ENCODE assay signal across 21 cellular contexts in genomic region chr12:44817687-44818086, GRCh38. TPM values are rescaled to one million over a fixed set of nuclear protein-coding genes. Genes with fewer than 3 reads are reported as not detected.
DNase-seq lines count a peak whose midpoint lies in the region; ATAC-seq and TF ChIP-seq lines count a peak whose summit lies in the region.
"Had no signal": no experiment of that assay in that cellular context is flagged by ENCODE, and none has a peak within 500 bp of the region (broad histone marks: within the 10 kb centered on the region; RNA-seq: fewer than 3 reads in every experiment).

No MANE protein-coding gene starts in this region.

- no peaks in the 10 kb centered on the region for H3K9me3 Mint-ChIP-seq in GM23338
- no peaks in the 10 kb centered on the region for H3K9me3 Mint-ChIP-seq in activated CD8-positive, alpha-beta T cell treated with anti-CD3 and anti-CD28 coated beads for 36 hours
- no peaks in the 10 kb centered on the region for H3K9me3 Mint-ChIP-seq in naive thymus-derived CD8-positive, alpha-beta T cell
- H3K9me3 Mint-ChIP-seq: T-helper 1 cell treated with Interleukin-12 subunit alpha and Interleukin-12 subunit beta and Interleukin-4 antibody, amounts not matched to agents 30 μg/mL and 1 μg/mL, for 36 hours had no signal

- POLR2A ChIA-PET in activated CD8-positive, alpha-beta T cell treated with anti-CD3 and anti-CD28 coated beads for 36 hours (lab: Charles Lee) = no interaction called here
- POLR2A ChIA-PET in naive thymus-derived CD8-positive, alpha-beta T cell (lab: Charles Lee) = interaction anchor here (2.5 to 6.6 kb wide), 2 partner anchors 30 to 56 kb away, joined by 11 to 34 read pairs; partner anchors contain the start of gene NELL2

- H3K4me2 ChIP-seq in GM23338 = no peak overlapping the region
- H3K4me2 ChIP-seq: PC-9 had no signal

- no peaks in the 10 kb centered on the region for H3K9me2 ChIP-seq in GM23338 (ENCODE audit: insufficient read depth)

- H3K27me3 ChIP-seq in GM23338 (ENCODE audit: insufficient read depth) = no peaks in the 10 kb centered on the region
- H3K27me3 ChIP-seq: cardiac muscle cell, SJCRH30 had no signal

- no peaks in the 10 kb centered on the region for H3K36me3 Mint-ChIP-seq in GM23338 (ENCODE audit: low read depth)
- peaks cover 36% of the 10 kb centered on the region for H3K36me3 Mint-ChIP-seq in activated CD8-positive, alpha-beta T cell treated with anti-CD3 and anti-CD28 coated beads for 36 hours (ENCODE audit: low read depth)
- peaks cover 12 to 27% (median 23%) of the 10 kb centered on the region in 3 donors for H3K36me3 Mint-ChIP-seq in naive thymus-derived CD8-positive, alpha-beta T cell

- no peak overlapping the region for H3K4me3 Mint-ChIP-seq in GM23338
- no peak overlapping the region for H3K4me3 Mint-ChIP-seq in activated CD8-positive, alpha-beta T cell treated with anti-CD3 and anti-CD28 coated beads for 36 hours
- H3K4me3 Mint-ChIP-seq in naive thymus-derived CD8-positive, alpha-beta T cell = peak overlapping the region in 9 of 10 donors; percentile 13 to 72 (median 52)
- H3K4me3 Mint-ChIP-seq: T-helper 1 cell treated with Interleukin-12 subunit alpha and Interleukin-12 subunit beta and Interleukin-4 antibody, amounts not matched to agents 30 μg/mL and 1 μg/mL, for 36 hours had no signal

- TF ChIP-seq CTCF in GM23338 (conservative IDR thresholded peaks at IDR 0.05; ENCODE audit: low read depth in 2 of 2) = no peak
- no peak for TF ChIP-seq CTCF in activated CD8-positive, alpha-beta T cell treated with anti-CD3 and anti-CD28 coated beads for 36 hours (IDR thresholded peaks at IDR 0.05)

- H3F3A ChIP-seq in GM23338 (replicated peaks; ENCODE audit: low read depth) = no peaks in the 10 kb centered on the region

- no peaks in the 10 kb centered on the region for H3K27me3 Mint-ChIP-seq in GM23338 (ENCODE audit: insufficient read depth, low read depth, poor library complexity)
- no peaks in the 10 kb centered on the region for H3K27me3 Mint-ChIP-seq in activated CD8-positive, alpha-beta T cell treated with anti-CD3 and anti-CD28 coated beads for 36 hours
- H3K27me3 Mint-ChIP-seq in naive thymus-derived CD8-positive, alpha-beta T cell = no peaks in the 10 kb centered on the region

- intact Hi-C loops in activated CD8-positive, alpha-beta T cell treated with anti-CD3 and anti-CD28 coated beads for 36 hours (cut with micrococcal nuclease) = no loop called here

- 0 out of 2 replicates have a peak overlapping the region, but pooled peaks have one; percentile 46 for H3K27ac ChIP-seq in GM23338 (ENCODE audit: low read depth)
- H3K27ac ChIP-seq: cardiac muscle cell, PC-9, SJCRH30, skin epidermis had no signal

- ATAC-seq in GM18858 (IDR thresholded peaks at IDR 0.05; ENCODE audit: unreplicated experiment) = peak; percentile 54
- ATAC-seq in GM23338 = no peak; the same call in 1 of the 3 replicates
- peak; percentile 40 for ATAC-seq in activated CD8-positive, alpha-beta T cell treated with anti-CD3 and anti-CD28 coated beads for 36 hours
- peak in 1 of 2 donors; percentile 73 for ATAC-seq in naive thymus-derived CD8-positive, alpha-beta T cell
- ATAC-seq in HG03135 (IDR thresholded peaks at IDR 0.05; ENCODE audit: unreplicated experiment) = no peak

- no peaks in the 10 kb centered on the region; the same call in 1 of the 2 replicates for H3K36me3 ChIP-seq in GM23338 (ENCODE audit: insufficient read depth)
- H3K36me3 ChIP-seq: cardiac muscle cell, SJCRH30 had no signal

- H3K4me1 ChIP-seq in GM23338 (ENCODE audit: insufficient read depth) = no peaks in the 10 kb centered on the region; the same call in 1 of the 2 replicates
- H3K4me1 ChIP-seq: SJCRH30 had no signal

- H3K4me1 Mint-ChIP-seq in GM23338 = peaks cover 10% of the 10 kb centered on the region
- peaks cover 67% of the 10 kb centered on the region for H3K4me1 Mint-ChIP-seq in activated CD8-positive, alpha-beta T cell treated with anti-CD3 and anti-CD28 coated beads for 36 hours (ENCODE audit: low read depth)
- peaks cover 41 to 84% (median 78%) of the 10 kb centered on the region in 4 donors for H3K4me1 Mint-ChIP-seq in naive thymus-derived CD8-positive, alpha-beta T cell

- no peak overlapping the region for H2AFZ ChIP-seq in GM23338
- H2AFZ ChIP-seq: PC-9 had no signal

- CTCF ChIA-PET in activated CD8-positive, alpha-beta T cell treated with anti-CD3 and anti-CD28 coated beads for 36 hours (lab: Charles Lee) = interaction anchor here (1.0 kb wide), 1 partner anchor 61 kb away, joined by 3 read pairs; no protein-coding TSS in a partner anchor

- no peak overlapping the region for H3K4me3 ChIP-seq in GM23338
- H3K4me3 ChIP-seq: cardiac muscle cell, PC-9, SJCRH30, skin epidermis had no signal

- H3K79me2 ChIP-seq in GM23338 (replicated peaks; ENCODE audit: insufficient read depth) = peaks cover 6% of the 10 kb centered on the region; the same call in 1 of the 2 replicates

- no peaks in the 10 kb centered on the region for H4K20me1 ChIP-seq in GM23338 (replicated peaks; ENCODE audit: insufficient read depth)

- no peak overlapping the region for H3K27ac Mint-ChIP-seq in GM23338
- peak overlapping the region; percentile 51 for H3K27ac Mint-ChIP-seq in activated CD8-positive, alpha-beta T cell treated with anti-CD3 and anti-CD28 coated beads for 36 hours
- peak overlapping the region; percentile 69 to 94 (median 90) for H3K27ac Mint-ChIP-seq in naive thymus-derived CD8-positive, alpha-beta T cell
- H3K27ac Mint-ChIP-seq: T-helper 1 cell treated with Interleukin-12 subunit alpha and Interleukin-12 subunit beta and Interleukin-4 antibody, amounts not matched to agents 30 μg/mL and 1 μg/mL, for 36 hours had no signal

- DNase-seq in GM23338 (ENCODE audit: low spot score) = no peak
- DNase-seq in activated CD8-positive, alpha-beta T cell treated with anti-CD3 and anti-CD28 coated beads for 36 hours = peak; percentile 50
- no peak for DNase-seq in naive thymus-derived CD8-positive, alpha-beta T cell
- no peak for DNase-seq in SW 1271 (lab: John Stamatoyannopoulos, UW)
- no peak for DNase-seq in HuH-7 (ENCODE audit: low spot score)
- DNase-seq: activated CD4-positive, alpha-beta T cell treated with anti-CD3 and anti-CD28 coated beads for 4 hours; activated CD8-positive, alpha-beta memory T cell treated with anti-CD3 and anti-CD28 coated beads, Interleukin-2, amount 50 U/mL, for 48 hours; anterior cingulate cortex; DMS79; kidney glomerular epithelial cell; mammary epithelial cell; NCI-H1048; NCI-H2029; PC-9; stimulated activated CD4-positive, alpha-beta T cell treated with anti-CD3 and anti-CD28 coated beads, Interleukin-1b, Interleukin-23, amount 100 ng/mL, for 48 hours had no signal

TF ChIP-seq in GM23338, 12 proteins besides CTCF, POLR2A, EP300 and RAD21 (continues in another document):
- TF ChIP-seq STAT1 (IDR thresholded peaks at IDR 0.05; ENCODE audit: unreplicated experiment) (no peak), NANOG (IDR thresholded peaks at IDR 0.05; ENCODE audit: borderline replicate concordance) (no peak)

RNA-seq across cellular contexts. Expression of gene NELL2, which starts 58.4 kb away (rescaled TPM):
- total RNA-seq in GM23338 (2014; rRNA removed; shearing (Covaris generic)) = 99.5 and 103 TPM in 2 replicates
- 23.3 and 25.1 TPM in 2 replicates for polyA plus RNA-seq in GM23338 (2016; fragmentation: Nextera tagmentation; extraction: Ambion mirVana)
- 100 to 1,000 TPM in 1 of 2 experiments, 10 to 100 TPM in 1; 99.7 to 106 TPM for total RNA-seq in activated CD8-positive, alpha-beta T cell treated with anti-CD3 and anti-CD28 coated beads for 36 hours
- total RNA-seq in naive thymus-derived CD8-positive, alpha-beta T cell = 100 to 1,000 TPM; 626 to 633 TPM
- 100 to 1,000 TPM; 320 to 498 (median 397) TPM for polyA plus RNA-seq in naive thymus-derived CD8-positive, alpha-beta T cell

Comparison
In these comparisons a context has a peak if more than half of its experiments do, and no peak if none do; other contexts are left out.
1. ATAC-seq: peak in GM18858 (single experiment) and activated CD8-positive, alpha-beta T cell treated with anti-CD3 and anti-CD28 coated beads for 36 hours (single experiment); none in GM23338 (single experiment) and HG03135 (single experiment).
2. H3K4me3 Mint-ChIP-seq: peak in naive thymus-derived CD8-positive, alpha-beta T cell (9 of 10); none in GM23338 (single experiment) and activated CD8-positive, alpha-beta T cell treated with anti-CD3 and anti-CD28 coated beads for 36 hours (single experiment).